In genomic region chr22:19803736-19804267, GRCh38 we compare ENCODE assay signal across 1 cellular context.
TF ChIP-seq lines count a peak whose summit lies in the region.

No MANE protein-coding gene starts in this region.

TF ChIP-seq in SK-N-SH, 30 proteins besides CTCF, POLR2A, EP300 and RAD21 (continued from another document):
- TF ChIP-seq MXI1 (IDR thresholded peaks at IDR 0.05; ENCODE audit: low read depth, low read length) (no peak), GABPA (IDR thresholded peaks at IDR 0.05; ENCODE audit: low read depth) (no peak), RCOR1 (IDR thresholded peaks at IDR 0.05; ENCODE audit: low read length) (no peak), RXRA (IDR thresholded peaks at IDR 0.05; ENCODE audit: borderline replicate concordance, low read depth) (no peak), ELF1 (IDR thresholded peaks at IDR 0.05) (no peak), ZBTB33 (IDR thresholded peaks at IDR 0.05; ENCODE audit: borderline replicate concordance, low read depth) (no peak)
